In the genomic region with DNA sequence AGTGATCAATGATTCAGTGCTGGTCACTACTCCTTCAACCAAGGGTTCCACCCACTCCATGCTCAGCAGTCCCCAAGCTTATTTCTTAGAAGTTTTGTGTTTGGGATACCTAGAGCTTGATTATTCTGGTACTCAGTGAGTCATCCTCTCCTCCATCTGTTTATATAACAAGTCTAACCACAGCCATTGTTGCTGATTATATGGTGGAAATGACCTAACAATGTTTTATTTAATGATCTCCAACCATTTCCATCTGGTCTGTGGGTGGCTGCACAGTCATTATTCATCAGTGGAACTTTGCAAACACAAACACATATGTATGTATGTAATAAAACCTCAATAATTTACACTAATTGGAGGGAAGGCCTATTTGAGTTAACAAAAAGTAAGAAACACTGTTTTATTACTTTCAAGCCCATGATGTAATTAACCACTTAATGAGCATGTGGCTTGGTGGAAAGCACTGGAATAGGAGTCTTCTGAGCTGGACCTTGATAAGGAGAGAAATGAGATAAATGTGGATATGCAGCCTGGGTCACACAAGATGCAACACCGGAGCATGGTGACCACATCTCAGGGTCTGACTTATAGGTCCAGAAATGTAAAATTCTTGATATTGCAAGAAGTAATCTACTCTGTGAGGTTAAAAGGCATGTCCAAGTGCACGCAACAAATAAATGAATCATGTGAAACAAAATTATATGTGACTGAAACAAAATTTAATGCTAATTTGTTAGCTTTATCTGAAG, we compare ENCODE assay signal across 11 cellular contexts.
DNase-seq lines count a peak whose midpoint lies in the region; ATAC-seq and TF ChIP-seq lines count a peak whose summit lies in the region.
"Had no signal": no experiment of that assay in that cellular context is flagged by ENCODE, and none has a peak within 500 bp of the region (broad histone marks: within the 10 kb centered on the region; RNA-seq: fewer than 3 reads in every experiment).

No MANE protein-coding gene starts in this region.

- no peak overlapping the region for H3K27ac ChIP-seq in testis

- ATAC-seq in GM21515 (IDR thresholded peaks at IDR 0.05; ENCODE audit: unreplicated experiment): no peak
- ATAC-seq in HG03196 (IDR thresholded peaks at IDR 0.05; ENCODE audit: unreplicated experiment): no peak
- ATAC-seq: activated CD4-positive, CD25-positive, alpha-beta regulatory T cell treated with anti-CD3 and anti-CD28 coated beads, Interleukin-2, amount 50 U/mL, for 24 hours had no signal

- no peak for TF ChIP-seq CTCF in AG10803 (conservative IDR thresholded peaks at IDR 0.05; ENCODE audit: low read length)
- TF ChIP-seq CTCF in testis (IDR thresholded peaks at IDR 0.05): no peak

- peak; percentile 90 for DNase-seq in AG10803 (ENCODE audit: low read depth)
- peak; percentile 32 for DNase-seq in HPDE6-E6E7 (ENCODE audit: extremely low spot score)
- peak; percentile 70 for DNase-seq in adipocyte (ENCODE audit: low read depth)
- DNase-seq in hepatic stellate cell (ENCODE audit: low spot score): peak; percentile 21
- DNase-seq in testis: no peak
- DNase-seq in germinal center (ENCODE audit: low spot score): no peak
- DNase-seq: activated gamma-delta T cell, NCI-H1048 had no signal

- no peaks in the 10 kb centered on the region for H3K27me3 ChIP-seq in adipocyte (replicated peaks; ENCODE audit: control insufficient read depth, insufficient read depth, low read length)
- no peaks in the 10 kb centered on the region for H3K27me3 ChIP-seq in testis

- H3K36me3 ChIP-seq in adipocyte (ENCODE audit: control insufficient read depth, insufficient read depth, low read length, severe bottlenecking) (no peaks in the 10 kb centered on the region), testis (ENCODE audit: low read depth, missing control alignments) (no peaks in the 10 kb centered on the region)

- 91 to 93% methylated on average over 2 of the region's 2 CpGs for WGBS in testis, 2 donors

- H3K4me1 ChIP-seq in adipocyte (ENCODE audit: control insufficient read depth, insufficient read depth, low read length) (peaks cover 38% of the 10 kb centered on the region), testis (peaks cover 31% of the 10 kb centered on the region)

- no peak for TF ChIP-seq POLR2A in testis (IDR thresholded peaks at IDR 0.05)

- H3K9ac ChIP-seq in adipocyte (ENCODE audit: low read length): no peak overlapping the region

- H3K4me3 ChIP-seq in AG10803 (ENCODE audit: low read length) (no peak overlapping the region), adipocyte (ENCODE audit: low read length) (no peak overlapping the region), testis (no peak overlapping the region)

- H3K9me3 ChIP-seq in adipocyte (ENCODE audit: control insufficient read depth, low read length): no peaks in the 10 kb centered on the region
- H3K9me3 ChIP-seq in testis: no peaks in the 10 kb centered on the region

- intact Hi-C loops in testis (cut with DNase I; ENCODE audit: low total_unique reads): no loop called here

Comparison
In these comparisons a context has a peak if more than half of its experiments do, and no peak if none do; other contexts are left out.
1. DNase-seq: peak in AG10803 (single experiment), HPDE6-E6E7 (single experiment), adipocyte (single experiment) and hepatic stellate cell (single experiment); none in testis (single experiment) and germinal center (single experiment).